In genomic region chr2:174335605-174336402, GRCh38 we compare ENCODE assay signal across 9 cellular contexts. TPM values are rescaled to one million over a fixed set of nuclear protein-coding genes. Genes with fewer than 3 reads are reported as not detected.
DNase-seq lines count a peak whose midpoint lies in the region; ATAC-seq lines count a peak whose summit lies in the region.
"Had no signal": no experiment of that assay in that cellular context is flagged by ENCODE, and none has a peak within 500 bp of the region (broad histone marks: within the 10 kb centered on the region; RNA-seq: fewer than 3 reads in every experiment).

No MANE protein-coding gene starts in this region.

- peak overlapping the region; percentile 55 for H3K27ac Mint-ChIP-seq in activated T-helper 2 cell treated with anti-CD3 and anti-CD28 coated beads, Interferon-gamma antibody, Interleukin-2, Interleukin-4, amounts not matched to agents 10 μg/mL and 5 μg/mL and 100 μg/mL, durations not matched to agents 14 hours and 24 hours and 36 hours

- H3K36me3 ChIP-seq in effector memory CD4-positive, alpha-beta T cell (ENCODE audit: control insufficient read depth, insufficient read depth, low read length), result no peaks in the 10 kb centered on the region

- H3K9me3 ChIP-seq in effector memory CD4-positive, alpha-beta T cell (ENCODE audit: control insufficient read depth, low read length), result no peaks in the 10 kb centered on the region

- intact Hi-C loops in activated T-helper 2 cell treated with anti-CD3 and anti-CD28 coated beads, Interferon-gamma antibody, Interleukin-2, Interleukin-4, amounts not matched to agents 10 μg/mL and 5 μg/mL and 100 μg/mL, durations not matched to agents 14 hours and 24 hours and 36 hours (cut with micrococcal nuclease), result loop anchor here (5.0 to 10.0 kb wide), 3 partner anchors 1741 to 1826 kb away; partner anchors contain the start of genes HOXD8 and HOXD9
- intact Hi-C loops in left colon (cut with DNase I, micrococcal nuclease), result no loop called here

- H3K27me3 Mint-ChIP-seq in activated T-helper 2 cell treated with anti-CD3 and anti-CD28 coated beads, Interferon-gamma antibody, Interleukin-2, Interleukin-4, amounts not matched to agents 10 μg/mL and 5 μg/mL and 100 μg/mL, durations not matched to agents 14 hours and 24 hours and 36 hours (ENCODE audit: low read depth), result peaks cover 62% of the 10 kb centered on the region

- ATAC-seq in HG03432 (IDR thresholded peaks at IDR 0.05; ENCODE audit: unreplicated experiment) (peak; percentile 8), left colon (peak; percentile 17), GM21619 (IDR thresholded peaks at IDR 0.05; ENCODE audit: unreplicated experiment) (no peak)

- H3K4me1 Mint-ChIP-seq in activated T-helper 2 cell treated with anti-CD3 and anti-CD28 coated beads, Interferon-gamma antibody, Interleukin-2, Interleukin-4, amounts not matched to agents 10 μg/mL and 5 μg/mL and 100 μg/mL, durations not matched to agents 14 hours and 24 hours and 36 hours (ENCODE audit: low read depth), result peaks cover 25% of the 10 kb centered on the region

- DNase-seq in EL (peak; percentile 58), left colon (no peak), inferior parietal cortex (ENCODE audit: extremely low spot score) (no peak), SK-N-DZ (ENCODE audit: low spot score) (no peak)
- DNase-seq in activated T-helper 2 cell treated with anti-CD3 and anti-CD28 coated beads, Interferon-gamma antibody, Interleukin-2, Interleukin-4, amounts not matched to agents 10 μg/mL and 5 μg/mL and 100 μg/mL, durations not matched to agents 14 hours and 24 hours and 36 hours (ENCODE audit: low spot score), result no peak
- no peak for DNase-seq in effector memory CD4-positive, alpha-beta T cell

- H3K27ac ChIP-seq in effector memory CD4-positive, alpha-beta T cell (ENCODE audit: insufficient read depth, low read length, poor library complexity, severe bottlenecking), result no peak overlapping the region

- no peak overlapping the region for H3K4me3 ChIP-seq in effector memory CD4-positive, alpha-beta T cell (ENCODE audit: insufficient read depth, low read depth, low read length, poor library complexity, severe bottlenecking)

- H3K4me1 ChIP-seq in effector memory CD4-positive, alpha-beta T cell (ENCODE audit: control insufficient read depth, insufficient read depth, low read length, poor library complexity, severe bottlenecking), result peaks cover 63% of the 10 kb centered on the region

- peak overlapping the region; percentile 45 for H3K4me3 Mint-ChIP-seq in activated T-helper 2 cell treated with anti-CD3 and anti-CD28 coated beads, Interferon-gamma antibody, Interleukin-2, Interleukin-4, amounts not matched to agents 10 μg/mL and 5 μg/mL and 100 μg/mL, durations not matched to agents 14 hours and 24 hours and 36 hours (ENCODE audit: low read depth)

- peaks cover 95% of the 10 kb centered on the region for H3K27me3 ChIP-seq in effector memory CD4-positive, alpha-beta T cell (replicated peaks; ENCODE audit: control insufficient read depth, insufficient read depth, low read length, poor library complexity, severe bottlenecking)

- H3K9me3 Mint-ChIP-seq in activated T-helper 2 cell treated with anti-CD3 and anti-CD28 coated beads, Interferon-gamma antibody, Interleukin-2, Interleukin-4, amounts not matched to agents 10 μg/mL and 5 μg/mL and 100 μg/mL, durations not matched to agents 14 hours and 24 hours and 36 hours, result no peaks in the 10 kb centered on the region

- H3K36me3 Mint-ChIP-seq in activated T-helper 2 cell treated with anti-CD3 and anti-CD28 coated beads, Interferon-gamma antibody, Interleukin-2, Interleukin-4, amounts not matched to agents 10 μg/mL and 5 μg/mL and 100 μg/mL, durations not matched to agents 14 hours and 24 hours and 36 hours (ENCODE audit: low read depth), result no peaks in the 10 kb centered on the region

RNA-seq across cellular contexts. Expression of gene SP9, which starts 1.1 kb away (rescaled TPM):
- total RNA-seq in activated T-helper 2 cell treated with anti-CD3 and anti-CD28 coated beads, Interferon-gamma antibody, Interleukin-2, Interleukin-4, amounts not matched to agents 10 μg/mL and 5 μg/mL and 100 μg/mL, durations not matched to agents 14 hours and 24 hours and 36 hours, result not detected in 2 replicates
- not detected for total RNA-seq in left colon
- 0.39 TPM in 1 of 2 replicates, not detected in the other for polyA plus RNA-seq in SK-N-DZ (2014; cell fraction: cytosol; rRNA removed)
- polyA plus RNA-seq in SK-N-DZ (2014; cell fraction: nucleus; rRNA removed), result 0.05 and 0.59 TPM in 2 replicates
- total RNA-seq: T-helper 1 cell treated with Interleukin-12 subunit alpha and Interleukin-12 subunit beta and Interleukin-4 antibody, amounts not matched to agents 30 ng/mL and 1 ng/mL, for 36 hours had no signal

RNA-seq across cellular contexts. Expression of gene SCRN3, which starts 59.7 kb away (rescaled TPM):
- 17.3 and 17.4 TPM in 2 replicates for total RNA-seq in activated T-helper 2 cell treated with anti-CD3 and anti-CD28 coated beads, Interferon-gamma antibody, Interleukin-2, Interleukin-4, amounts not matched to agents 10 μg/mL and 5 μg/mL and 100 μg/mL, durations not matched to agents 14 hours and 24 hours and 36 hours
- total RNA-seq in left colon, result 10 to 100 TPM; 25.7 to 26.7 TPM
- 29.0 and 34.3 TPM in 2 replicates for polyA plus RNA-seq in SK-N-DZ (2014; cell fraction: cytosol; rRNA removed)
- polyA plus RNA-seq in SK-N-DZ (2014; cell fraction: nucleus; rRNA removed), result 16.7 and 24.7 TPM in 2 replicates
